Comparison of ENCODE assay signal across 11 cellular contexts in the genomic region with DNA sequence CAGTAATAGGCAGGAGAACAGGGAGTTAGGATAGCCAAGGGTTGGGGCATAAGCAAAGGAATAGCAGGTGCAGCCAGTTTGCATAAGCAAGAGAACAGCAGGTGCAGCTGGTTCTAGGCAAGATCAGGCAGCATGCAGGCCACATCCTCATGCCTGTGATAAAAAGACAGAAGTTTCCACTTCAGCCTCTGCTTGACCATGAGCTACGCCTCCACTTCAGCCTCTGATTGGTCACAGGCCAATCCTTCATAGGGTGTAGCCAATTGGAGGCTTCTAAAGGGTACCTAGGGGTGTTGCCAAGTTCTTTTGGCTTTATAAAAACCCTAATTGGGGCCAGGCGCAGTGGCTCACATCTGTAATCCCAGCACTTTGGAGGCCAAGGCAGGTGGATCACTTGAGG. TPM values are rescaled to one million over a fixed set of nuclear protein-coding genes. Genes with fewer than 3 reads are reported as not detected.
DNase-seq lines count a peak whose midpoint lies in the region; ATAC-seq, FAIRE-seq and TF ChIP-seq lines count a peak whose summit lies in the region.
"Not testable (repeated sequence)": the region's sequence is repeated elsewhere in the genome, so short reads cannot be mapped to it uniquely, and the experiment has no call there.
"Had no signal": no experiment of that assay in that cellular context is flagged by ENCODE, and none has a peak within 500 bp of the region (broad histone marks: within the 10 kb centered on the region; RNA-seq: fewer than 3 reads in every experiment).

No MANE protein-coding gene starts in this region.

- TF ChIP-seq EP300 in GM12878 (IDR thresholded peaks at IDR 0.05; ENCODE audit: borderline replicate concordance in 1 of 2, control insufficient read depth in 1 of 2, low read depth in 2 of 2, low read length in 2 of 2): not testable (repeated sequence)

- SMC1A ChIA-PET in GM12878 (lab: Charles Lee; ENCODE audit: uncharacterized antibody, unreplicated experiment): not testable (repeated sequence)

- intact Hi-C loops in GM12878 (cut with micrococcal nuclease; ENCODE audit: unreplicated experiment): not testable (repeated sequence)

- not testable (repeated sequence) for H3K4me2 ChIP-seq in GM12878 (ENCODE audit: control insufficient read depth, insufficient read depth)

- H3K4me1 ChIP-seq in GM12878 (ENCODE audit: control insufficient read depth, insufficient read depth, low read length): not testable (repeated sequence)

- 45% methylated on average over 2 of the region's 2 CpGs for WGBS in GM12878 (ENCODE audit: insufficient coverage, insufficient replicate concordance, low lambda C conversion rate, missing lambda C conversion rate)

- RAD21 ChIA-PET in GM12878 (lab: Charles Lee; ENCODE audit: unreplicated experiment): not testable (repeated sequence)

- H3K36me3 ChIP-seq in GM12878 (ENCODE audit: control insufficient read depth in 2 of 2, insufficient read depth in 2 of 2, low read length in 1 of 2): not testable (repeated sequence)

- in situ Hi-C loops in GM12878 (cut with MboI): not testable (repeated sequence)

- TF ChIP-seq RAD21 in GM12878 (IDR thresholded peaks at IDR 0.05; ENCODE audit: insufficient read depth, low read depth, low read length): not testable (repeated sequence)

- TF ChIP-seq CTCF in GM12878 (IDR thresholded peaks at IDR 0.05 in 2 of 3, conservative IDR thresholded peaks at IDR 0.05 in 1 of 3; ENCODE audit: control insufficient read depth in 2 of 3, extremely low read depth in 1 of 3, insufficient read depth in 1 of 3, low read depth in 3 of 3, low read length in 3 of 3): not testable (repeated sequence)

- ATAC-seq in GM18502 (IDR thresholded peaks at IDR 0.05; ENCODE audit: poor library complexity, unreplicated experiment) (peak; percentile 48), GM19324 (IDR thresholded peaks at IDR 0.05; ENCODE audit: low FRiP score, unreplicated experiment) (peak; percentile 61), GM21423 (IDR thresholded peaks at IDR 0.05; ENCODE audit: unreplicated experiment) (peak; percentile 40), HG02642 (IDR thresholded peaks at IDR 0.05; ENCODE audit: poor library complexity, unreplicated experiment) (peak; percentile 66), HG02938 (IDR thresholded peaks at IDR 0.05; ENCODE audit: unreplicated experiment) (peak; percentile 53), HG03460 (IDR thresholded peaks at IDR 0.05; ENCODE audit: unreplicated experiment) (peak; percentile 57), GM12878 (peak; percentile 55)

- not testable (repeated sequence) for TF ChIP-seq POLR2A in GM12878 (IDR thresholded peaks at IDR 0.05; ENCODE audit: low read depth, low read length)

- H3K9ac ChIP-seq in GM12878 (ENCODE audit: control insufficient read depth, insufficient read depth, low read length): not testable (repeated sequence)

- H4K20me1 ChIP-seq in GM12878 (ENCODE audit: control insufficient read depth, insufficient read depth): not testable (repeated sequence)

- not testable (repeated sequence) for FAIRE-seq in GM12878 (lab: Jason Lieb, UNC)

- not testable (repeated sequence) for H3K27me3 ChIP-seq in GM12878 (replicated peaks in 1 of 2; ENCODE audit: control insufficient read depth in 2 of 2, insufficient read depth in 2 of 2, low read length in 1 of 2)

- not testable (repeated sequence) for BruUV-seq in GM12878 (replicated peaks; lab: Mats Ljungman, UMichigan)

- H2AFZ ChIP-seq in GM12878 (ENCODE audit: control insufficient read depth, low read depth, low read length): not testable (repeated sequence)

- not testable (repeated sequence) for H3K79me2 ChIP-seq in GM12878 (ENCODE audit: control insufficient read depth, insufficient read depth, low read length)

- POLR2A ChIA-PET in GM12878 (lab: Charles Lee): not testable (repeated sequence)

- H3K4me3 ChIP-seq in GM12878: not testable (repeated sequence)

- CTCF ChIA-PET in GM12878 (lab: Yijun Ruan, JAX): not testable (repeated sequence)

- H3K27ac ChIP-seq in GM12878 (ENCODE audit: control insufficient read depth, insufficient read depth): not testable (repeated sequence)

- not testable (repeated sequence) for H3K9me3 ChIP-seq in GM12878 (replicated peaks; ENCODE audit: control insufficient read depth, insufficient read depth, low read length)

- not testable (repeated sequence) for DNase-seq in GM12878 (ENCODE audit: low read depth, low spot score)

TF ChIP-seq in GM12878, 131 proteins besides CTCF, POLR2A, EP300 and RAD21:
- TF ChIP-seq, protein P1, sequence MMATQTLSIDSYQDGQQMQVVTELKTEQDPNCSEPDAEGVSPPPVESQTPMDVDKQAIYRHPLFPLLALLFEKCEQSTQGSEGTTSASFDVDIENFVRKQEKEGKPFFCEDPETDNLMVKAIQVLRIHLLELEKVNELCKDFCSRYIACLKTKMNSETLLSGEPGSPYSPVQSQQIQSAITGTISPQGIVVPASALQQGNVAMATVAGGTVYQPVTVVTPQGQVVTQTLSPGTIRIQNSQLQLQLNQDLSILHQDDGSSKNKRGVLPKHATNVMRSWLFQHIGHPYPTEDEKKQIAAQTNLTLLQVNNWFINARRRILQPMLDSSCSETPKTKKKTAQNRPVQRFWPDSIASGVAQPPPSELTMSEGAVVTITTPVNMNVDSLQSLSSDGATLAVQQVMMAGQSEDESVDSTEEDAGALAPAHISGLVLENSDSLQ (IDR thresholded peaks at IDR 0.05): peak; percentile 61

RNA-seq across cellular contexts. Expression of a gene that starts 30.0 kb away (rescaled TPM):
- total RNA-seq in GM12878 (2013; cell fraction: nucleolus; rRNA removed): 1.9 and 2.6 TPM in 2 replicates
- total RNA-seq in GM12878 (2014; rRNA removed) (0.68 and 1.3 TPM in 2 replicates), GM12878 (2014; rRNA removed; fragmentation: Illumina TruSeq; extraction: Trizol) (1.1 TPM in 2 replicates), GM12878 (2021) (1.5 TPM in 2 replicates)
- polyA plus RNA-seq in GM12878 (2011; ENCODE audit: low read depth): 0.91 TPM
- polyA plus RNA-seq in GM12878 (2011; rRNA removed) (0.60 and 0.63 TPM in 2 replicates), GM12878 (2014; fragmentation: Illumina TruSeq; extraction: Trizol) (2.0 and 2.8 TPM in 2 replicates), GM12878 (2014; fragmentation: Nextera tagmentation; extraction: Ambion mirVana) (under 1 TPM; 0.66 to 0.91 TPM), GM12878 (2014; rRNA removed) (0.74 and 0.78 TPM in 2 replicates), GM12878 (2016; fragmentation: Nextera tagmentation; extraction: Ambion mirVana) (1 to 10 TPM in 1 of 2 experiments, under 1 TPM in 1; 0.75 to 1.1 TPM)
- 0.23 and 0.28 TPM in 2 replicates for polyA plus RNA-seq in GM12878 (2011; cell fraction: cytosol; rRNA removed)
- polyA plus RNA-seq in GM12878 (2011; cell fraction: nucleus; rRNA removed): 0.31 and 0.72 TPM in 2 replicates
- 0.92 and 0.98 TPM in 2 replicates for polyA plus RNA-seq in GM12878 (2012)
- polyA minus RNA-seq in GM12878 (2011; rRNA and poly(A)+ RNA removed): 0.41 and 0.51 TPM in 2 replicates
- polyA minus RNA-seq in GM12878 (2011; cell fraction: cytosol; rRNA and poly(A)+ RNA removed): not detected in 2 replicates
- polyA minus RNA-seq in GM12878 (2011; cell fraction: nucleus; rRNA and poly(A)+ RNA removed): 0.24 and 0.57 TPM in 2 replicates
- total RNA-seq: A172; CD4-positive, CD25-positive, alpha-beta regulatory T cell; G401; H9 had no signal
